Comparison of ENCODE assay signal across 17 cellular contexts in the genomic region with DNA sequence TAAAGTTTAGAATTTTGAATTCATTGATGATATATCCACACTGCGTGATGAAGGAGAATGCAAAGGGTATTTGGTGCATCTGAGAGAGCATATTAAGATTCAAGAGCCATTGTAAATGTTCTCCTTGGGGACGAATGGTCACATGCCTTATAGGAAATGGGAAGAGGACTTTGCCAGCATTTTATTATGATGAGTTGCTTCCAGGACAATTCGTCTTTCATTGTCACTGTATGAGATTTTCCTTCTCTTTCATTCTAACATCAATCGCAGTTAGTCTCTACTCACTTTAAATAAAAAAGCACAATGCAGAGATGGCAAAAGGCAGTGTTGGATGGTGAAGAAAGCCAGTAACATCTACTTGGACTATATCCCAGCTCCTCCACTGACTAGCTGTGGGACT.
"Had no signal": no experiment of that assay in that cellular context is flagged by ENCODE, and none has a peak within 500 bp of the region (broad histone marks: within the 10 kb centered on the region; RNA-seq: fewer than 3 reads in every experiment).

No MANE protein-coding gene starts in this region.

- H3K9me3 ChIP-seq: esophagus squamous epithelium, right atrium auricular region, sigmoid colon, stomach, suprapubic skin, thyroid gland, upper lobe of left lung, uterus had no signal

- ATAC-seq: left colon, natural killer cell had no signal

- H3K36me3 ChIP-seq: heart left ventricle, right atrium auricular region, sigmoid colon, stomach, suprapubic skin, thyroid gland, upper lobe of left lung, uterus had no signal

- H3K27me3 ChIP-seq: esophagus squamous epithelium, heart left ventricle, right atrium auricular region, sigmoid colon, stomach, suprapubic skin, thyroid gland, upper lobe of left lung, uterus had no signal

- DNase-seq: cortex of kidney; effector memory CD4-positive, alpha-beta T cell; esophagus squamous epithelium; heart left ventricle; hippocampal formation; left colon; natural killer cell; sigmoid colon; small intestine; stimulated activated CD4-positive, alpha-beta T cell treated with anti-CD3 and anti-CD28 coated beads, Interleukin-12 subunit alpha, Interleukin-12 subunit beta, amount 100 ng/mL, for 4 hours; stimulated activated naive CD4-positive, alpha-beta T cell; stomach; thyroid gland; upper lobe of left lung; uterus had no signal

- H3K27ac ChIP-seq: esophagus squamous epithelium, right atrium auricular region, stomach, suprapubic skin, thyroid gland, upper lobe of left lung, uterus had no signal

- H3K4me1 ChIP-seq: uterus had no signal

- H3K4me3 ChIP-seq: esophagus squamous epithelium, heart left ventricle, right atrium auricular region, sigmoid colon, stomach, suprapubic skin, thyroid gland, upper lobe of left lung, uterus had no signal
